Comparison of ENCODE assay signal across 24 cellular contexts in the genomic region with DNA sequence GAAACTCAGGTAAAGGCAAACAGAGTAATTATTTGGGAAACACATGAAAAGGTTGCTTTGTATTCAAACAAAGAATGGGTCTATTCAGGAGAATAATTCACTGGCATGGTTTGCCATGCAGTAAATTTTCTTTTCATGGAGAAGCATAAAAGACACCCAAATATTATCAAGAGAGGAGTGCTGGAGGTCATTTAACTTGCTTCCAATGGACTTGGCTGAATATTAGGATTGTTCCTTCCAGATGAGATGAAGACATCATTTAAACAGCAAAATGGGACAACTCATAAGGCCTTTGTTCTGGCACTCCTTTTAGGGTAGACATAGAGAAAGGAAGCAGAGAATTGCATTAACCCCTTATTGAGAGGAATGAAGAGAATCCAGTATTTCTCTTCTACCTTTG. TPM values are rescaled to one million over a fixed set of nuclear protein-coding genes. Genes with fewer than 3 reads are reported as not detected.
A peak's percentile ranks its signal among the peaks of the same experiment; 100 is the strongest.
DNase-seq lines count a peak whose midpoint lies in the region.
"Had no signal": no experiment of that assay in that cellular context is flagged by ENCODE, and none has a peak within 500 bp of the region (broad histone marks: within the 10 kb centered on the region; RNA-seq: fewer than 3 reads in every experiment).

No MANE protein-coding gene starts in this region.

- peak; percentile 57 for DNase-seq in DMS153 treated with DMSO at 0.1 percent for 48 hours (lab: John Stamatoyannopoulos, UW; ENCODE audit: unreplicated experiment)
- DNase-seq in NCI-H1930 (lab: John Stamatoyannopoulos, UW): peak; percentile 51 to 72
- peak; percentile 65 for DNase-seq in NCI-H748 treated with DMSO at 0.1 percent for 48 hours (lab: John Stamatoyannopoulos, UW)
- DNase-seq in NCI-H510A (lab: John Stamatoyannopoulos, UW): no peak
- no peak for DNase-seq in ureter (ENCODE audit: low spot score)
- DNase-seq in activated CD4-positive, alpha-beta T cell treated with anti-CD3 and anti-CD28 coated beads for 48 hours: no peak
- DNase-seq in HuH-7 (ENCODE audit: low spot score): no peak
- DNase-seq: GDM1, GOT3, HCEC 1CT, IMR-90, KG1, MG63, NCI-H1436, NCI-H187, NCI-H2171, NCI-H226, NCI-H510A treated with DMSO at 0.1 percent for 48 hours, PC-9, SJCRH30 had no signal

RNA-seq across cellular contexts. Expression of a gene that starts 38.7 kb away (rescaled TPM):
- 0.29 TPM for total RNA-seq in ureter
- total RNA-seq: B cell; GM12878; IMR-90; PC-9; RPMI7951; SJCRH30; T-helper 2 cell treated with Interferon-gamma antibody and Interleukin-4, amounts not matched to agents 100 ng/mL and 5 ng/mL, for 36 hours had no signal

Comparison
In these comparisons a context has a peak if more than half of its experiments do, and no peak if none do; other contexts are left out.
1. DNase-seq: peak in DMS153 treated with DMSO at 0.1 percent for 48 hours (single experiment), NCI-H1930 (2 of 2) and NCI-H748 treated with DMSO at 0.1 percent for 48 hours (single experiment); none in NCI-H510A (single experiment), ureter (single experiment), activated CD4-positive, alpha-beta T cell treated with anti-CD3 and anti-CD28 coated beads for 48 hours (single experiment) and HuH-7 (single experiment).